In the genomic region with DNA sequence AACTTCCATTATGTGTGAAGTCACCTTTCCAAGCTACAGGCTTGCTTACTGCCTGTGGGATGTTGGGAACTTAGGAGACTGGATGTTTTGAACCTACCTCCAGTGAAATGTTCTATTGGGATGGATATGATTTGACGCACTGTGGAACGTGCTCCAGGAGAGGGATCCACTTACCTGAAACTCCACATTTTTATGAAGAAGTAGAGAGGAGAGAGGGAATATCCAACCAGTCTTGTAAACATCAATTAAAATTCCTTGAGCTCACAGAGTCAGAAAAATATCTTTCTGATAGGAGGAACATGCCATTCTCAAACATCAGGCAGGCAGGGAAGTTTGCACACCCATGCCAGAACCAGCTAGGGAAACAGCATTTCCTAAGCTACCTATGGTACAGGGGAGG, we compare ENCODE assay signal across 17 cellular contexts.
"Had no signal": no experiment of that assay in that cellular context is flagged by ENCODE, and none has a peak within 500 bp of the region (broad histone marks: within the 10 kb centered on the region; RNA-seq: fewer than 3 reads in every experiment).

No MANE protein-coding gene starts in this region.

- DNase-seq: activated B cell treated with CpG ODN at 0.5 μM for 24 hours; activated CD4-positive, alpha-beta T cell treated with anti-CD3 and anti-CD28 coated beads for 48 hours; activated CD8-positive, alpha-beta memory T cell treated with anti-CD3 and anti-CD28 coated beads, Interleukin-2, amount 50 U/mL, for 48 hours; activated CD8-positive, alpha-beta T cell treated with anti-CD3 and anti-CD28 coated beads, Interleukin-2, amount 10 ng/mL, durations not matched to agents 7 days and 5 days; activated gamma-delta T cell; activated T-cell treated with anti-CD3 and anti-CD28 coated beads, Interleukin-2, amount 50 U/mL, for 72 hours; foreskin melanocyte; head of caudate nucleus; immature natural killer cell; mucosa of descending colon; naive thymus-derived CD4-positive, alpha-beta T cell; stimulated activated CD4-positive, alpha-beta T cell treated with anti-CD3 and anti-CD28 coated beads, Interleukin-2, amount 100 ng/mL, for 48 hours; T-helper 17 cell; tibial artery; uterus had no signal

- H3K4me1 ChIP-seq: tibial artery, uterus had no signal

- H3K4me3 ChIP-seq: mucosa of descending colon, tibial artery, uterus had no signal

- H3K27me3 ChIP-seq: tibial artery, uterus had no signal

- H3K9me3 ChIP-seq: mucosa of descending colon, tibial artery, uterus had no signal

- ATAC-seq: activated CD8-positive, alpha-beta T cell treated with anti-CD3 and anti-CD28 coated beads, Interleukin-2, amount 10 ng/mL, durations not matched to agents 7 days and 5 days; activated naive CD4-positive, alpha-beta T cell treated with anti-CD3 and anti-CD28 coated beads, Interleukin-2, amount 50 U/mL, for 72 hours; activated T-cell treated with anti-CD3 and anti-CD28 coated beads, Interleukin-2, amount 50 U/mL, for 72 hours; mucosa of descending colon; naive thymus-derived CD4-positive, alpha-beta T cell; stimulated activated memory B cell treated with anti-CD40 and anti-IgM and Interleukin-4, amounts not matched to agents 10 μg/mL and 1 μg/mL and 100 μg/mL, for 72 hours; T-helper 17 cell had no signal

- H3K36me3 ChIP-seq: tibial artery, uterus had no signal

- H3K27ac ChIP-seq: tibial artery, uterus had no signal
